In genomic region chr1:153752072-153752471, GRCh38 we compare ENCODE assay signal across 20 cellular contexts. TPM values are rescaled to one million over a fixed set of nuclear protein-coding genes. Genes with fewer than 3 reads are reported as not detected.
A peak's percentile ranks its signal among the peaks of the same experiment; 100 is the strongest.
DNase-seq lines count a peak whose midpoint lies in the region; ATAC-seq, FAIRE-seq and TF ChIP-seq lines count a peak whose summit lies in the region.
"Had no signal": no experiment of that assay in that cellular context is flagged by ENCODE, and none has a peak within 500 bp of the region (broad histone marks: within the 10 kb centered on the region; RNA-seq: fewer than 3 reads in every experiment).

No MANE protein-coding gene starts in this region.

- no peaks in the 10 kb centered on the region for H3K79me2 ChIP-seq in HepG2 (ENCODE audit: insufficient read depth, low read length)

- peaks cover 1 to 51% (median 45%) of the 10 kb centered on the region in 4 donors for H3K36me3 ChIP-seq in liver (ENCODE audit: control insufficient read depth in 4 of 4, insufficient read depth in 3 of 4, low read depth in 1 of 4, low read length in 3 of 4)
- peaks cover 15 to 64% of the 10 kb centered on the region in 2 experiments for H3K36me3 ChIP-seq in HepG2 (replicated peaks in 1 of 2; ENCODE audit: control insufficient read depth in 1 of 2, insufficient read depth in 2 of 2, low read length in 2 of 2)

- in situ Hi-C loops in HepG2 (cut with HindIII; ENCODE audit: extremely low pct_ligation_motif_present, low pct_unique_long_range_greater_than_20kb), result no loop called here

- 86% methylated on average over 2 of the region's 2 CpGs for WGBS in liver
- 95% methylated on average over 2 of the region's 2 CpGs for WGBS in HepG2 (ENCODE audit: low lambda C conversion rate)

- no peak overlapping the region for H2AFZ ChIP-seq in HepG2 (ENCODE audit: low read length)

- H3K9me3 ChIP-seq in liver (ENCODE audit: control insufficient read depth in 4 of 4, low read length in 3 of 4), result no peaks in the 10 kb centered on the region
- no peaks in the 10 kb centered on the region for H3K9me3 ChIP-seq in HepG2 (ENCODE audit: low read length)
- H3K9me3 ChIP-seq: Caco-2, colonic mucosa, SK-N-SH had no signal

- H3K27ac ChIP-seq in liver (ENCODE audit: low read depth in 1 of 2, low read length in 2 of 2), result peak overlapping the region; percentile 14 to 48
- H3K27ac ChIP-seq in HepG2 (ENCODE audit: extremely low read length, insufficient read depth, low read length), result no peak overlapping the region
- H3K27ac ChIP-seq: colonic mucosa, epithelial cell of prostate had no signal

- TF ChIP-seq RAD21 in liver (IDR thresholded peaks at IDR 0.05) (no peak), HepG2 (CRISPR knock-in tag; IDR thresholded peaks at IDR 0.05) (no peak)

- H3K4me1 Mint-ChIP-seq in glutamatergic neuron (ENCODE audit: low read depth, unreplicated experiment), result peaks cover 3% of the 10 kb centered on the region

- TF ChIP-seq CTCF in liver (IDR thresholded peaks at IDR 0.05; ENCODE audit: low read depth, low read length, missing input control) (no peak), HepG2 (CRISPR knock-in tag; IDR thresholded peaks at IDR 0.05) (no peak), glutamatergic neuron (IDR thresholded peaks at IDR 0.05; ENCODE audit: partially characterized antibody, unreplicated experiment) (no peak)

- H3K27me3 ChIP-seq in liver (ENCODE audit: control insufficient read depth in 4 of 4, insufficient read depth in 4 of 4, low read length in 3 of 4), result no peaks in the 10 kb centered on the region
- no peaks in the 10 kb centered on the region for H3K27me3 ChIP-seq in HepG2 (ENCODE audit: control insufficient read depth in 1 of 2, insufficient read depth in 2 of 2, low read length in 2 of 2)
- H3K27me3 ChIP-seq: colonic mucosa had no signal

- DNase-seq in HepG2 (ENCODE audit: low spot score) (no peak), glutamatergic neuron (no peak), pulmonary artery endothelial cell (ENCODE audit: low read depth, low spot score) (peak; percentile 75), globus pallidus (ENCODE audit: low spot score) (no peak), T-helper 1 cell (no peak), HuH-7 (ENCODE audit: low spot score) (no peak), posterior cingulate gyrus (no peak)
- DNase-seq: activated CD4-positive, alpha-beta T cell treated with anti-CD3 and anti-CD28 coated beads, Interleukin-2, amount 50 U/mL, for 48 hours; amniotic stem cell; Caco-2; colonic mucosa; H9; NCI-H1694 treated with DMSO at 0.1 percent for 48 hours; NCI-H526 treated with DMSO at 0.1 percent for 48 hours; PC-3; SK-N-SH had no signal

- H3K9ac ChIP-seq in liver (ENCODE audit: low read depth in 1 of 2, low read length in 2 of 2), result no peak overlapping the region
- no peak overlapping the region for H3K9ac ChIP-seq in HepG2 (ENCODE audit: insufficient read depth, low read depth, low read length)
- H3K9ac ChIP-seq: SK-N-SH had no signal

- no peaks in the 10 kb centered on the region for H3K9me3 Mint-ChIP-seq in glutamatergic neuron (ENCODE audit: unreplicated experiment)
- H3K9me3 Mint-ChIP-seq: H9 had no signal

- ATAC-seq in HepG2, result no peak
- ATAC-seq: GM12878, PC-3 had no signal

- CTCF ChIA-PET in HepG2 (lab: Yijun Ruan, JAX; ENCODE audit: low intra/inter-chr PET ratio, low total read pairs), result no interaction called here

- TF ChIP-seq EP300 in HepG2 (IDR thresholded peaks at IDR 0.05; ENCODE audit: low read depth in 2 of 2, low read length in 2 of 2) (no peak), HepG2 (CRISPR knock-in tag; IDR thresholded peaks at IDR 0.05; ENCODE audit: borderline replicate concordance) (no peak)

- no peaks in the 10 kb centered on the region for H3K27me3 Mint-ChIP-seq in glutamatergic neuron (ENCODE audit: unreplicated experiment)

- peak overlapping the region; percentile 0 for H3K27ac Mint-ChIP-seq in glutamatergic neuron (ENCODE audit: unreplicated experiment)

- no peak overlapping the region for H3K4me3 ChIP-seq in liver (ENCODE audit: low read depth in 1 of 3, low read length in 3 of 3)
- H3K4me3 ChIP-seq in HepG2 (replicated peaks in 1 of 3; ENCODE audit: insufficient read depth in 1 of 3, low read depth in 2 of 3, low read length in 3 of 3), result no peak overlapping the region
- H3K4me3 ChIP-seq: colonic mucosa, GM12878, skin epidermis had no signal

- POLR2A ChIA-PET in HepG2 (lab: Yijun Ruan, JAX), result no interaction called here

- H3K4me3 Mint-ChIP-seq in glutamatergic neuron (ENCODE audit: unreplicated experiment), result no peak overlapping the region
- H3K4me3 Mint-ChIP-seq: H9 had no signal

- no peak for FAIRE-seq in HepG2 (lab: Jason Lieb, UNC)
- FAIRE-seq: GM12878 had no signal

- H3K4me1 ChIP-seq in liver (ENCODE audit: control insufficient read depth in 4 of 4, insufficient read depth in 4 of 4, low read length in 3 of 4) (peaks cover 0 to 13% (median 3%) of the 10 kb centered on the region in 4 donors), HepG2 (ENCODE audit: insufficient read depth, low read length) (no peaks in the 10 kb centered on the region)
- H3K4me1 ChIP-seq: Caco-2 had no signal

- no peak overlapping the region for H3K4me2 ChIP-seq in HepG2 (ENCODE audit: low read depth, low read length)
- H3K4me2 ChIP-seq: SK-N-SH had no signal

- TF ChIP-seq POLR2A in HepG2 (IDR thresholded peaks at IDR 0.05; ENCODE audit: insufficient read depth in 1 of 2, low read depth in 2 of 2, low read length in 2 of 2), result no peak

- intact Hi-C loops in HepG2 (cut with micrococcal nuclease; ENCODE audit: unreplicated experiment), result no loop called here
- intact Hi-C loops in posterior cingulate gyrus (cut with DNase I), result no loop called here

- no TSS peak for BruUV-seq in HepG2 (replicated peaks; lab: Mats Ljungman, UMichigan)

- H3K36me3 Mint-ChIP-seq in glutamatergic neuron (ENCODE audit: unreplicated experiment), result peaks cover 7% of the 10 kb centered on the region

- no peaks in the 10 kb centered on the region for H4K20me1 ChIP-seq in HepG2 (ENCODE audit: insufficient read depth, low read length)

TF ChIP-seq in liver, 16 proteins besides CTCF, POLR2A, EP300 and RAD21 (continues in another document):
- TF ChIP-seq SP1 (IDR thresholded peaks at IDR 0.05) (peak; percentile 27), NR2F2 (IDR thresholded peaks at IDR 0.05) (peak; percentile 53)

RNA-seq across cellular contexts. Expression of gene SLC27A3, which starts 23.1 kb away (rescaled TPM):
- total RNA-seq in liver (10 to 100 TPM; 18.1 to 29.1 TPM), HepG2 (2016; rRNA removed; fragmentation: Illumina TruSeq; extraction: Trizol) (1.3 and 4.3 TPM in 2 replicates), glutamatergic neuron (ENCODE audit: unreplicated experiment) (10.8 TPM), pulmonary artery endothelial cell (24.5 and 26.0 TPM in 2 replicates)
- polyA plus RNA-seq in liver (10 to 100 TPM; 27.2 to 47.4 TPM), HepG2 (2011; rRNA removed) (5.2 and 10.3 TPM in 2 replicates)
- 0.88 and 1.3 TPM in 2 replicates for total RNA-seq in HepG2 (2016; cell fraction: cytosol; rRNA removed; fragmentation: Illumina TruSeq; extraction: Trizol; ENCODE audit: low read depth)
- 1.2 and 3.2 TPM in 2 replicates for total RNA-seq in HepG2 (2016; cell fraction: insoluble cytoplasmic fraction; rRNA removed; fragmentation: Illumina TruSeq; extraction: Trizol)
- total RNA-seq in HepG2 (2016; cell fraction: membrane; rRNA removed; fragmentation: Illumina TruSeq; extraction: Trizol), result 0.86 and 1.1 TPM in 2 replicates
- total RNA-seq in HepG2 (2016; cell fraction: nucleus; rRNA removed; fragmentation: Illumina TruSeq; extraction: Trizol), result 3.7 and 6.2 TPM in 2 replicates
- polyA plus RNA-seq in HepG2 (2011; cell fraction: cytosol; rRNA removed), result 4.1 and 5.0 TPM in 2 replicates
- 17.3 and 21.3 TPM in 2 replicates for polyA plus RNA-seq in HepG2 (2011; cell fraction: nucleus; rRNA removed)
- 4.4 and 4.5 TPM in 2 replicates for polyA plus RNA-seq in HepG2 (2012)
- polyA plus RNA-seq in HepG2 (2016; cell fraction: cytosol; fragmentation: Illumina TruSeq; extraction: Trizol; ENCODE audit: low read depth), result 1.1 and 1.5 TPM in 2 replicates
- 1.5 and 2.9 TPM in 2 replicates for polyA plus RNA-seq in HepG2 (2016; cell fraction: insoluble cytoplasmic fraction; fragmentation: Illumina TruSeq; extraction: Trizol; ENCODE audit: low read depth)
- polyA plus RNA-seq in HepG2 (2016; cell fraction: membrane; fragmentation: Illumina TruSeq; extraction: Trizol; ENCODE audit: low read depth), result 1.1 and 1.2 TPM in 2 replicates
- polyA plus RNA-seq in HepG2 (2016; cell fraction: nucleus; fragmentation: Illumina TruSeq; extraction: Trizol; ENCODE audit: insufficient read depth, low read depth), result 17.9 and 19.1 TPM in 2 replicates
- polyA minus RNA-seq in HepG2 (2011; rRNA and poly(A)+ RNA removed; ENCODE audit: low replicate concordance), result 8.8 and 82.9 TPM in 2 replicates
- polyA minus RNA-seq in HepG2 (2011; cell fraction: cytosol; rRNA and poly(A)+ RNA removed), result 3.7 and 4.7 TPM in 2 replicates
- 3.1 TPM in 2 replicates for polyA minus RNA-seq in HepG2 (2011; cell fraction: nucleus; rRNA and poly(A)+ RNA removed)

RNA-seq across cellular contexts. Expression of gene INTS3, which starts 24.2 kb away (rescaled TPM):
- total RNA-seq in liver, result 10 to 100 TPM; 16.4 to 26.0 TPM
- 10 to 100 TPM in 1 of 2 donors, 1 to 10 TPM in 1; 9.0 to 13.9 TPM for polyA plus RNA-seq in liver
- 14.7 and 17.2 TPM in 2 replicates for total RNA-seq in HepG2 (2016; rRNA removed; fragmentation: Illumina TruSeq; extraction: Trizol)
- 6.7 TPM in 2 replicates for total RNA-seq in HepG2 (2016; cell fraction: cytosol; rRNA removed; fragmentation: Illumina TruSeq; extraction: Trizol; ENCODE audit: low read depth)
- total RNA-seq in HepG2 (2016; cell fraction: insoluble cytoplasmic fraction; rRNA removed; fragmentation: Illumina TruSeq; extraction: Trizol), result 12.6 and 16.4 TPM in 2 replicates
- total RNA-seq in HepG2 (2016; cell fraction: membrane; rRNA removed; fragmentation: Illumina TruSeq; extraction: Trizol), result 7.1 and 7.2 TPM in 2 replicates
- 23.2 and 23.6 TPM in 2 replicates for total RNA-seq in HepG2 (2016; cell fraction: nucleus; rRNA removed; fragmentation: Illumina TruSeq; extraction: Trizol)
- polyA plus RNA-seq in HepG2 (2011; rRNA removed), result 27.2 and 28.2 TPM in 2 replicates
- polyA plus RNA-seq in HepG2 (2011; cell fraction: cytosol; rRNA removed), result 8.2 TPM in 2 replicates
- polyA plus RNA-seq in HepG2 (2011; cell fraction: nucleus; rRNA removed), result 142 and 147 TPM in 2 replicates
- polyA plus RNA-seq in HepG2 (2012), result 16.7 and 18.0 TPM in 2 replicates
- 1.3 and 1.4 TPM in 2 replicates for polyA plus RNA-seq in HepG2 (2016; cell fraction: cytosol; fragmentation: Illumina TruSeq; extraction: Trizol; ENCODE audit: low read depth)
- polyA plus RNA-seq in HepG2 (2016; cell fraction: insoluble cytoplasmic fraction; fragmentation: Illumina TruSeq; extraction: Trizol; ENCODE audit: low read depth), result 12.9 and 15.4 TPM in 2 replicates
- polyA plus RNA-seq in HepG2 (2016; cell fraction: membrane; fragmentation: Illumina TruSeq; extraction: Trizol; ENCODE audit: low read depth), result 2.8 and 3.9 TPM in 2 replicates
- 58.6 and 63.7 TPM in 2 replicates for polyA plus RNA-seq in HepG2 (2016; cell fraction: nucleus; fragmentation: Illumina TruSeq; extraction: Trizol; ENCODE audit: insufficient read depth, low read depth)
- polyA minus RNA-seq in HepG2 (2011; rRNA and poly(A)+ RNA removed; ENCODE audit: low replicate concordance), result 33.3 and 85.9 TPM in 2 replicates
- 9.0 and 10.7 TPM in 2 replicates for polyA minus RNA-seq in HepG2 (2011; cell fraction: cytosol; rRNA and poly(A)+ RNA removed)
- polyA minus RNA-seq in HepG2 (2011; cell fraction: nucleus; rRNA and poly(A)+ RNA removed), result 39.5 and 49.7 TPM in 2 replicates
- total RNA-seq in glutamatergic neuron (ENCODE audit: unreplicated experiment), result 56.7 TPM
- 20.7 and 37.0 TPM in 2 replicates for total RNA-seq in pulmonary artery endothelial cell
